In genomic region chr19:35124098-35125060, GRCh38 we compare ENCODE assay signal across 8 cellular contexts. TPM values are rescaled to one million over a fixed set of nuclear protein-coding genes. Genes with fewer than 3 reads are reported as not detected.
DNase-seq lines count a peak whose midpoint lies in the region; ATAC-seq and TF ChIP-seq lines count a peak whose summit lies in the region.

No MANE protein-coding gene starts in this region.

- intact Hi-C loops in esophagus squamous epithelium (cut with DNase I): no loop called here

- H3K27me3 Mint-ChIP-seq in natural killer cell treated with Interleukin-12 subunit alpha and Interleukin-12 subunit beta and Interleukin-15 and Interleukin-18, amount 100 ng/mL, for 72 hours: no peaks in the 10 kb centered on the region

- peaks cover 56 to 92% (median 70%) of the 10 kb centered on the region in 3 donors for H3K4me1 ChIP-seq in esophagus squamous epithelium

- peaks cover 10 to 15% of the 10 kb centered on the region in 2 donors for H3K4me1 Mint-ChIP-seq in natural killer cell treated with Interleukin-12 subunit alpha and Interleukin-12 subunit beta and Interleukin-15 and Interleukin-18, amount 100 ng/mL, for 72 hours (ENCODE audit: low read depth in 2 of 2)

- peak; percentile 75 for ATAC-seq in HG03159 (IDR thresholded peaks at IDR 0.05; ENCODE audit: unreplicated experiment)
- peak; percentile 90 to 95 for ATAC-seq in natural killer cell treated with Interleukin-12 subunit alpha and Interleukin-12 subunit beta and Interleukin-15 and Interleukin-18, amount 100 ng/mL, for 72 hours
- peak; percentile 91 for ATAC-seq in stimulated activated naive CD8-positive, alpha-beta T cell treated with anti-CD3 and anti-CD28 coated beads, Interleukin-15, Interleukin-2, amounts not matched to agents 100 U/mL and 50 U/mL, for 24 hours
- ATAC-seq in HG02840 (IDR thresholded peaks at IDR 0.05; ENCODE audit: low FRiP score, unreplicated experiment): no peak

- peak overlapping the region; percentile 80 for H3K4me3 Mint-ChIP-seq in natural killer cell treated with Interleukin-12 subunit alpha and Interleukin-12 subunit beta and Interleukin-15 and Interleukin-18, amount 100 ng/mL, for 72 hours

- TF ChIP-seq CTCF in esophagus squamous epithelium (IDR thresholded peaks at IDR 0.05): peak in 1 of 6 experiments; percentile 35

- H3K4me3 ChIP-seq in esophagus squamous epithelium: peak overlapping the region; percentile 21 to 65 (median 50)

- H3K27ac ChIP-seq in esophagus squamous epithelium: peak overlapping the region; percentile 80 to 95 (median 92)

- TF ChIP-seq POLR2A in GM15510 (IDR thresholded peaks at IDR 0.05; ENCODE audit: borderline replicate concordance, extremely low read depth, insufficient read length) (peak; percentile 77), esophagus squamous epithelium (IDR thresholded peaks at IDR 0.05) (peak in 3 of 4 donors; percentile 37 to 95 (median 72))

- DNase-seq in OCI-M1 (lab: John Stamatoyannopoulos, UW): peak; percentile 86
- peak; percentile 91 for DNase-seq in activated T-cell treated with anti-CD3 and anti-CD28 coated beads, Interleukin-2, amount 50 U/mL, for 48 hours
- no peak for DNase-seq in esophagus squamous epithelium (lab: John Stamatoyannopoulos, UW)
- peak; percentile 92 for DNase-seq in natural killer cell treated with Interleukin-12 subunit alpha and Interleukin-12 subunit beta and Interleukin-15 and Interleukin-18, amount 100 ng/mL, for 72 hours (ENCODE audit: low spot score)
- DNase-seq in stimulated activated naive CD8-positive, alpha-beta T cell treated with anti-CD3 and anti-CD28 coated beads, Interleukin-15, Interleukin-2, amounts not matched to agents 100 U/mL and 50 U/mL, for 24 hours: peak; percentile 91

- H3K27me3 ChIP-seq in esophagus squamous epithelium: no peaks in the 10 kb centered on the region

- no peaks in the 10 kb centered on the region for H3K36me3 Mint-ChIP-seq in natural killer cell treated with Interleukin-12 subunit alpha and Interleukin-12 subunit beta and Interleukin-15 and Interleukin-18, amount 100 ng/mL, for 72 hours

- peaks cover 0 to 12% (median 0%) of the 10 kb centered on the region in 3 donors for H3K36me3 ChIP-seq in esophagus squamous epithelium

- 12 to 37% methylated on average over 5 to 14 of the region's 42 CpGs for WGBS in esophagus squamous epithelium, 2 donors

- no peaks in the 10 kb centered on the region for H3K9me3 Mint-ChIP-seq in natural killer cell treated with Interleukin-12 subunit alpha and Interleukin-12 subunit beta and Interleukin-15 and Interleukin-18, amount 100 ng/mL, for 72 hours

- peak overlapping the region; percentile 33 to 83 for H3K27ac Mint-ChIP-seq in natural killer cell treated with Interleukin-12 subunit alpha and Interleukin-12 subunit beta and Interleukin-15 and Interleukin-18, amount 100 ng/mL, for 72 hours

- H3K9me3 ChIP-seq in esophagus squamous epithelium: no peaks in the 10 kb centered on the region

RNA-seq across cellular contexts. Expression of gene FXYD3, which starts 8.8 kb away (rescaled TPM):
- 100 to 1,000 TPM; 282 to 837 (median 489) TPM for total RNA-seq in esophagus squamous epithelium
- not detected for total RNA-seq in natural killer cell treated with Interleukin-12 subunit alpha and Interleukin-12 subunit beta and Interleukin-15 and Interleukin-18, amount 100 ng/mL, for 72 hours

RNA-seq across cellular contexts. Expression of gene LGI4, which starts 10.5 kb away (rescaled TPM):
- 1 to 10 TPM; 1.3 to 8.2 (median 1.6) TPM for total RNA-seq in esophagus squamous epithelium
- not detected for total RNA-seq in natural killer cell treated with Interleukin-12 subunit alpha and Interleukin-12 subunit beta and Interleukin-15 and Interleukin-18, amount 100 ng/mL, for 72 hours

RNA-seq across cellular contexts. Expression of gene FXYD1, which starts 14.2 kb away (rescaled TPM):
- total RNA-seq in esophagus squamous epithelium: 10 to 100 TPM in 2 of 4 donors, 1 to 10 TPM in 1, not detected in 1; 3.9 to 29.9 (median 10.1) TPM
- total RNA-seq in natural killer cell treated with Interleukin-12 subunit alpha and Interleukin-12 subunit beta and Interleukin-15 and Interleukin-18, amount 100 ng/mL, for 72 hours: not detected

RNA-seq across cellular contexts. Expression of gene FXYD7, which starts 18.7 kb away (rescaled TPM):
- not detected for total RNA-seq in esophagus squamous epithelium
- not detected for total RNA-seq in natural killer cell treated with Interleukin-12 subunit alpha and Interleukin-12 subunit beta and Interleukin-15 and Interleukin-18, amount 100 ng/mL, for 72 hours

RNA-seq across cellular contexts. Expression of gene FXYD5, which starts 30.2 kb away (rescaled TPM):
- 100 to 1,000 TPM in 1 of 4 donors, 10 to 100 TPM in 3; 39.3 to 146 (median 45.7) TPM for total RNA-seq in esophagus squamous epithelium
- total RNA-seq in natural killer cell treated with Interleukin-12 subunit alpha and Interleukin-12 subunit beta and Interleukin-15 and Interleukin-18, amount 100 ng/mL, for 72 hours: 100 to 1,000 TPM; 141 to 236 TPM

Comparison
In these comparisons a context has a peak if more than half of its experiments do, and no peak if none do; other contexts are left out.
1. RNA of gene FXYD3, which starts 8.8 kb away (total RNA-seq): 282 to 837 TPM in esophagus squamous epithelium; not detected in natural killer cell treated with Interleukin-12 subunit alpha and Interleukin-12 subunit beta and Interleukin-15 and Interleukin-18, amount 100 ng/mL, for 72 hours; every median in the first group is over 100 times any median in the second.